Comparison of ENCODE assay signal across 11 cellular contexts in the genomic region with DNA sequence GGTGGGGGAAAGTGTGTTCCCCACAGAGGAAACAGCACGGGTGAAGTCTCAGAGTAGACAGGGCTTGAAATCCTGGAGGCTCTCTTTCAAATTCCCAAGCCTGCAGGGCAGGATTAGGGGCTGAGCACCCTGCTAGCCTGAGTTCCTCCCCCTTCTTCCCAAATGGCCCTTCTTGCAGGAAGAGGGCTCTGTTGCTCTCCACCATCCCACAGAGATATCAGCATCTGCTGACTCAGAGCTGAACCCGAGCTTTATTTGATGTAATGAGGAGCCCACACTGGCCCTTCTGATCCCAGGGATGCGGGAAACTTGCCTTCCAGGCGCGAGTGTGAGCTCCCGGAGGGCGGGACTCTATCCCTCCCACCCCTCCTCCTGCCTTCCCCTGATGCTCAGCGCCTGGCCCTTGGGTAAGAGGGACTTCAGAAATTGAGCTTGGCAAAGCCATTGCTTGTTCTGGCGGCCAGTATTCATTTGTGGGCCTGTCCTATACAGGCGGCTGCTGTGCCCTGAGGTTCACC. TPM values are rescaled to one million over a fixed set of nuclear protein-coding genes. Genes with fewer than 3 reads are reported as not detected.
DNase-seq lines count a peak whose midpoint lies in the region; ATAC-seq and TF ChIP-seq lines count a peak whose summit lies in the region.
"Had no signal": no experiment of that assay in that cellular context is flagged by ENCODE, and none has a peak within 500 bp of the region (broad histone marks: within the 10 kb centered on the region; RNA-seq: fewer than 3 reads in every experiment).

No MANE protein-coding gene starts in this region.

- H3K9ac ChIP-seq in ES-I3 (ENCODE audit: low read depth, low read length) = peak overlapping the region; percentile 62; the same call in 1 of the 2 replicates
- H3K9ac ChIP-seq in fibroblast of lung (ENCODE audit: insufficient read depth, low read length) = no peak overlapping the region

- H3K9me3 ChIP-seq in ES-I3 (ENCODE audit: control insufficient read depth, insufficient read depth, low read length) = no peaks in the 10 kb centered on the region
- no peaks in the 10 kb centered on the region for H3K9me3 ChIP-seq in fibroblast of lung (ENCODE audit: control insufficient read depth, insufficient read depth, low read depth, low read length)
- no peaks in the 10 kb centered on the region for H3K9me3 ChIP-seq in ovary
- H3K9me3 ChIP-seq in psoas muscle = no peaks in the 10 kb centered on the region
- H3K9me3 ChIP-seq: esophagus muscularis mucosa had no signal

- DNase-seq in NCI-H69 (lab: John Stamatoyannopoulos, UW) = peak; percentile 73
- peak; percentile 57 to 86 for DNase-seq in fibroblast of lung (ENCODE audit: low read depth in 2 of 2)
- peak; percentile 61 to 83 (median 79) for DNase-seq in ovary
- DNase-seq in psoas muscle = no peak
- DNase-seq in effector CD4-positive, alpha-beta T cell = no peak
- DNase-seq: activated effector memory CD4-positive, alpha-beta T cell treated with Interleukin-2 at 50 U/mL for 16 hours; GOT3 had no signal

- intact Hi-C loops in ovary (cut with DNase I) = no loop called here
- intact Hi-C loops in psoas muscle (cut with DNase I) = no loop called here

- H3K79me2 ChIP-seq in fibroblast of lung (ENCODE audit: control insufficient read depth, insufficient read depth, low read length) = no peaks in the 10 kb centered on the region

- H3K27ac ChIP-seq in fibroblast of lung (ENCODE audit: insufficient read depth, low read length) (no peak overlapping the region), ovary (peak overlapping the region; percentile 57 to 62), psoas muscle (no peak overlapping the region)
- H3K27ac ChIP-seq: esophagus muscularis mucosa had no signal

- no peak for TF ChIP-seq EP300 in ovary (IDR thresholded peaks at IDR 0.05)

- no peaks in the 10 kb centered on the region for H4K20me1 ChIP-seq in fibroblast of lung (ENCODE audit: control insufficient read depth, extremely low read depth, insufficient read depth, low read length)

- no peak for TF ChIP-seq CTCF in fibroblast of lung (conservative IDR thresholded peaks at IDR 0.05 in 1 of 2, IDR thresholded peaks at IDR 0.05 in 1 of 2; ENCODE audit: low read depth in 1 of 2, low read length in 2 of 2)
- no peak for TF ChIP-seq CTCF in ovary (IDR thresholded peaks at IDR 0.05)
- no peak for TF ChIP-seq CTCF in psoas muscle (IDR thresholded peaks at IDR 0.05)

- no peaks in the 10 kb centered on the region for H3K36me3 ChIP-seq in ES-I3 (ENCODE audit: insufficient read depth, low read length)
- H3K36me3 ChIP-seq in fibroblast of lung (ENCODE audit: control insufficient read depth, insufficient read depth, low read length) = no peaks in the 10 kb centered on the region
- H3K36me3 ChIP-seq in ovary = no peaks in the 10 kb centered on the region
- H3K36me3 ChIP-seq in psoas muscle (ENCODE audit: insufficient read depth in 1 of 2, low read depth in 1 of 2) = no peaks in the 10 kb centered on the region
- H3K36me3 ChIP-seq: esophagus muscularis mucosa had no signal

- TF ChIP-seq POLR2A in ovary (IDR thresholded peaks at IDR 0.05) = no peak

- H2AFZ ChIP-seq in fibroblast of lung (ENCODE audit: low read length) = no peak overlapping the region

- H3K4me1 ChIP-seq in ES-I3 (ENCODE audit: insufficient read depth, low read length) = peaks cover 35% of the 10 kb centered on the region
- peaks cover 7% of the 10 kb centered on the region for H3K4me1 ChIP-seq in fibroblast of lung (ENCODE audit: control insufficient read depth, extremely low read depth, insufficient read depth, low read length)
- H3K4me1 ChIP-seq in ovary (ENCODE audit: insufficient read depth) = peaks cover 18% of the 10 kb centered on the region
- H3K4me1 ChIP-seq in psoas muscle = peaks cover 2% of the 10 kb centered on the region

- no peak overlapping the region for H3K4me2 ChIP-seq in fibroblast of lung (ENCODE audit: extremely low read depth, insufficient read depth, low read length)

- H3K4me3 ChIP-seq in fibroblast of lung (replicated peaks in 1 of 4; ENCODE audit: control extremely low read depth in 1 of 4, insufficient read depth in 1 of 4, low read depth in 3 of 4, low read length in 4 of 4) = no peak overlapping the region
- H3K4me3 ChIP-seq in ovary = no peak overlapping the region
- H3K4me3 ChIP-seq in psoas muscle = no peak overlapping the region
- H3K4me3 ChIP-seq: esophagus muscularis mucosa had no signal

- WGBS in ovary, 3 donors = 6 to 30% (median 13%) methylated on average over 10 of the region's 10 CpGs
- 47 to 57% (median 54%) methylated on average over 10 of the region's 10 CpGs for WGBS in psoas muscle, 3 donors

- ATAC-seq in psoas muscle (no peak), GM19351 (IDR thresholded peaks at IDR 0.05; ENCODE audit: unreplicated experiment) (no peak), GM19324 (IDR thresholded peaks at IDR 0.05; ENCODE audit: low FRiP score, unreplicated experiment) (no peak)

- H3K27me3 ChIP-seq in fibroblast of lung (ENCODE audit: control insufficient read depth, insufficient read depth, low read length) (peaks cover 3% of the 10 kb centered on the region), ovary (no peaks in the 10 kb centered on the region), psoas muscle (ENCODE audit: insufficient read depth in 3 of 3, low read length in 2 of 3) (peaks cover 0 to 11% (median 1%) of the 10 kb centered on the region in 3 donors)

RNA-seq across cellular contexts. Expression of a gene that starts 1.4 kb away (rescaled TPM):
- total RNA-seq in fibroblast of lung = 0.17 TPM in 1 of 2 replicates, not detected in the other
- 0.02 TPM in 1 of 2 replicates, not detected in the other for polyA plus RNA-seq in fibroblast of lung
- not detected in 2 replicates for polyA plus RNA-seq in fibroblast of lung (2012)
- 4.4 TPM in 1 of 2 replicates, not detected in the other for polyA minus RNA-seq in fibroblast of lung (ENCODE audit: low replicate concordance)
- total RNA-seq in ovary = 1 to 10 TPM in 3 of 7 donors, under 1 TPM in 4; 0.20 to 2.8 (median 0.87) TPM
- polyA plus RNA-seq in ovary = under 1 TPM; 0.47 to 0.64 TPM
- total RNA-seq in psoas muscle = not detected
- under 1 TPM in 1 of 3 donors, not detected in 2; 0.05 TPM for polyA plus RNA-seq in psoas muscle

RNA-seq across cellular contexts. Expression of a gene that starts 30.5 kb away (rescaled TPM):
- 14.0 and 17.7 TPM in 2 replicates for total RNA-seq in fibroblast of lung
- 17.3 and 34.0 TPM in 2 replicates for polyA plus RNA-seq in fibroblast of lung
- polyA plus RNA-seq in fibroblast of lung (2012) = 19.6 and 41.4 TPM in 2 replicates
- polyA minus RNA-seq in fibroblast of lung (ENCODE audit: low replicate concordance) = 8.6 and 22.7 TPM in 2 replicates
- 100 to 1,000 TPM; 108 to 314 (median 156) TPM for total RNA-seq in ovary
- 100 to 1,000 TPM in 1 of 2 donors, 10 to 100 TPM in 1; 82.4 to 150 TPM for polyA plus RNA-seq in ovary
- 10 to 100 TPM in 2 of 4 donors, 1 to 10 TPM in 2; 2.6 to 18.0 (median 7.8) TPM for total RNA-seq in psoas muscle
- 1 to 10 TPM; 2.6 to 4.1 (median 4.1) TPM for polyA plus RNA-seq in psoas muscle

RNA-seq across cellular contexts. Expression of a gene that starts 32.2 kb away (rescaled TPM):
- total RNA-seq in fibroblast of lung = not detected in 2 replicates
- not detected in 2 replicates for polyA plus RNA-seq in fibroblast of lung
- not detected in 2 replicates for polyA plus RNA-seq in fibroblast of lung (2012)
- polyA minus RNA-seq in fibroblast of lung (ENCODE audit: low replicate concordance) = not detected in 2 replicates
- 10 to 100 TPM in 1 of 7 donors, 1 to 10 TPM in 3, under 1 TPM in 1, not detected in 2; 0.74 to 24.7 (median 2.7) TPM for total RNA-seq in ovary
- under 1 TPM in 1 of 2 donors, not detected in 1; 0.10 TPM for polyA plus RNA-seq in ovary
- not detected for total RNA-seq in psoas muscle
- polyA plus RNA-seq in psoas muscle = under 1 TPM in 2 of 3 donors, not detected in 1; 0.01 to 0.03 TPM
- total RNA-seq: esophagus muscularis mucosa had no signal

Comparison
In these comparisons a context has a peak if more than half of its experiments do, and no peak if none do; other contexts are left out.
1. DNase-seq: peak in NCI-H69 (single experiment), fibroblast of lung (2 of 2) and ovary (5 of 5); none in psoas muscle (0 of 2) and effector CD4-positive, alpha-beta T cell (single experiment).
2. H3K27ac ChIP-seq: peak in ovary (2 of 2); none in fibroblast of lung (single experiment) and psoas muscle (single experiment).